Comparison of ENCODE assay signal across 35 cellular contexts in genomic region chr11:92801685-92802084, GRCh38.
"Had no signal": no experiment of that assay in that cellular context is flagged by ENCODE, and none has a peak within 500 bp of the region (broad histone marks: within the 10 kb centered on the region; RNA-seq: fewer than 3 reads in every experiment).

No MANE protein-coding gene starts in this region.

- H3K36me3 Mint-ChIP-seq: activated CD4-positive, alpha-beta memory T cell treated with anti-CD3 and anti-CD28 coated beads for 36 hours; activated naive CD8-positive, alpha-beta T cell treated with anti-CD3 and anti-CD28 coated beads for 36 hours had no signal

- DNase-seq: activated B cell treated with CpG ODN at 0.5 μM for 24 hours; activated CD4-positive, alpha-beta memory T cell treated with anti-CD3 and anti-CD28 coated beads for 36 hours; activated CD4-positive, alpha-beta T cell treated with anti-CD3 and anti-CD28 coated beads for 4 hours; activated CD4-positive, alpha-beta T cell treated with anti-CD3 and anti-CD28 coated beads, Interleukin-2, amount 50 U/mL, for 1 hour; activated CD4-positive, CD25-positive, alpha-beta regulatory T cell treated with anti-CD3 and anti-CD28 coated beads, Interleukin-2, amount 50 U/mL, for 72 hours; activated CD8-positive, alpha-beta memory T cell treated with anti-CD3 and anti-CD28 coated beads, Interleukin-2, amount 50 U/mL, for 4 hours; activated effector memory CD4-positive, alpha-beta T cell treated with Interleukin-2 at 50 U/mL for 16 hours; activated naive CD4-positive, alpha-beta T cell treated with anti-CD3 and anti-CD28 coated beads, Interleukin-2, amount 50 U/mL, for 16 hours; activated naive CD8-positive, alpha-beta T cell treated with anti-CD3 and anti-CD28 coated beads for 36 hours; activated T-cell treated with anti-CD3 and anti-CD28 coated beads for 4 hours; activated T-cell treated with anti-CD3 and anti-CD28 coated beads, Interleukin-2, amount 50 U/mL, for 4 hours; amniotic stem cell; aorta; brain microvascular endothelial cell; MM.1S; MV-4-11; NCI-H1092; NCI-H1436 treated with DMSO at 0.1 percent for 48 hours; NCI-H1694 treated with DMSO at 0.1 percent for 48 hours; NCI-H2029; NCI-H2107; NCI-H2171; NCI-H510A; NCI-H526; NCI-H748 treated with DMSO at 0.1 percent for 48 hours; NK-92 treated with Interleukin-12 subunit alpha and Interleukin-12 subunit beta, amount 100 ng/mL, for 24 hours; PC-3; SIG-M5 had no signal

- H3K4me1 Mint-ChIP-seq: activated B cell treated with CpG ODN at 0.5 μM for 24 hours; activated naive CD8-positive, alpha-beta T cell treated with anti-CD3 and anti-CD28 coated beads for 36 hours; central memory CD8-positive, alpha-beta T cell had no signal

- H3K27ac ChIP-seq: brain microvascular endothelial cell, cardiac muscle cell, KMS-11, RWPE1 had no signal

- H3K4me3 ChIP-seq: cardiac muscle cell had no signal

- ATAC-seq: activated T-cell treated with anti-CD3 and anti-CD28 coated beads, Interleukin-2, amount 50 U/mL, for 4 hours; PC-3; Right ventricle myocardium inferior had no signal

- H3K4me3 Mint-ChIP-seq: activated B cell treated with CpG ODN at 0.5 μM for 24 hours; activated CD4-positive, alpha-beta memory T cell treated with anti-CD3 and anti-CD28 coated beads for 36 hours; activated naive CD8-positive, alpha-beta T cell treated with anti-CD3 and anti-CD28 coated beads for 36 hours; activated T-cell treated with anti-CD3 and anti-CD28 coated beads, Interleukin-2, amount 50 U/mL, for 4 hours; central memory CD8-positive, alpha-beta T cell; T-helper 1 cell treated with Interleukin-12 subunit alpha and Interleukin-12 subunit beta and Interleukin-4 antibody, amounts not matched to agents 30 μg/mL and 1 μg/mL, for 36 hours; T-helper 2 cell treated with Interferon-gamma antibody and Interleukin-4, amounts not matched to agents 5 μg/mL and 100 μg/mL, for 36 hours had no signal

- H3K27ac Mint-ChIP-seq: activated B cell treated with CpG ODN at 0.5 μM for 24 hours; activated CD4-positive, alpha-beta memory T cell treated with anti-CD3 and anti-CD28 coated beads for 36 hours; activated naive CD8-positive, alpha-beta T cell treated with anti-CD3 and anti-CD28 coated beads for 36 hours; T-helper 1 cell treated with Interleukin-12 subunit alpha and Interleukin-12 subunit beta and Interleukin-4 antibody, amounts not matched to agents 30 μg/mL and 1 μg/mL, for 36 hours; T-helper 2 cell treated with Interferon-gamma antibody and Interleukin-4, amounts not matched to agents 5 μg/mL and 100 μg/mL, for 36 hours had no signal

- H3K36me3 ChIP-seq: brain microvascular endothelial cell, cardiac muscle cell had no signal

- H3K27me3 Mint-ChIP-seq: activated B cell treated with CpG ODN at 0.5 μM for 24 hours; activated CD4-positive, alpha-beta memory T cell treated with anti-CD3 and anti-CD28 coated beads for 36 hours; activated naive CD8-positive, alpha-beta T cell treated with anti-CD3 and anti-CD28 coated beads for 36 hours; central memory CD8-positive, alpha-beta T cell had no signal

- H3K9me3 Mint-ChIP-seq: activated B cell treated with CpG ODN at 0.5 μM for 24 hours; activated naive CD8-positive, alpha-beta T cell treated with anti-CD3 and anti-CD28 coated beads for 36 hours had no signal

- H3K27me3 ChIP-seq: brain microvascular endothelial cell had no signal

- H3K4me2 ChIP-seq: KMS-11 had no signal
